1 cellular context compared by ENCODE assay signal in the genomic region with DNA sequence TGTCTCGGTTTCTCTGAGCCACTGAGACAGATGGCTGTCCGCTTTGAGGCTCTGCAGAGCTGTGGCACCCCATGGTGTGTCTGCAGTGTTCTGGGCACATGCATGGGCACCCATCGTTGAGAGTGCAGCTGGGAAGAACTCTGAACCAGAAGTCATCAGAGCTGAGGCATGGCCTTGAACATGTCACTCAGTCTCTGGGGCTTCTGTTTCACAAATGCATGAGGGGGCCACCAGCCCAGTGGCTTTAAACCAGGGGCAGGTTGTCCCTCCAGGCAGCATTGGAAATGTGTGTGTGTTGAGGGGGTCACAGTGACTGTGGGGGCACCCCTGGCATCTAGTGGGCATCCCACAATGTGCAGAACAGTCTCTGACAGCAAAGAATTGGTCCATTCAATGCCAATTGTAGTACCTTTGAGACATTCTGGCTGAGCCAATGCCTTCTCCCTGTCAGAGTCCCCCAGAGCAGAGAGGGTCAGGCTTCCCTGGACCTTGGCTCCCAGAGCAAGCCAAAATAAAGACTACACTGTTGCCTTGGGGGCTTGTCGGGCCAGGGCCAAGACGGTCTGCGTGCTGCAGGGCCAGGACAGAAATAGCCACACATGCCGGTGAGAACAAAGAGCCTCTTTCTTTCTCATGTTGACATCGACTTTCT.
TF ChIP-seq lines count a peak whose summit lies in the region.

No MANE protein-coding gene starts in this region.

TF ChIP-seq in HepG2, 621 proteins besides CTCF, POLR2A, EP300 and RAD21 (continued from another document and continues in another):
- TF ChIP-seq, protein P1, sequence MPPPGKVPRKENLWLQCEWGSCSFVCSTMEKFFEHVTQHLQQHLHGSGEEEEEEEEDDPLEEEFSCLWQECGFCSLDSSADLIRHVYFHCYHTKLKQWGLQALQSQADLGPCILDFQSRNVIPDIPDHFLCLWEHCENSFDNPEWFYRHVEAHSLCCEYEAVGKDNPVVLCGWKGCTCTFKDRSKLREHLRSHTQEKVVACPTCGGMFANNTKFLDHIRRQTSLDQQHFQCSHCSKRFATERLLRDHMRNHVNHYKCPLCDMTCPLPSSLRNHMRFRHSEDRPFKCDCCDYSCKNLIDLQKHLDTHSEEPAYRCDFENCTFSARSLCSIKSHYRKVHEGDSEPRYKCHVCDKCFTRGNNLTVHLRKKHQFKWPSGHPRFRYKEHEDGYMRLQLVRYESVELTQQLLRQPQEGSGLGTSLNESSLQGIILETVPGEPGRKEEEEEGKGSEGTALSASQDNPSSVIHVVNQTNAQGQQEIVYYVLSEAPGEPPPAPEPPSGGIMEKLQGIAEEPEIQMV (CRISPR knock-in tag; IDR thresholded peaks at IDR 0.05; ENCODE audit: low read depth), result no peak; the same call in 1 of the 2 replicates
- TF ChIP-seq ZNF720 (CRISPR knock-in tag; IDR thresholded peaks at IDR 0.05) (no peak), HHEX (CRISPR knock-in tag; IDR thresholded peaks at IDR 0.05) (no peak), SCMH1 (CRISPR knock-in tag; IDR thresholded peaks at IDR 0.05; ENCODE audit: borderline replicate concordance) (no peak), ZNF563 (CRISPR knock-in tag; IDR thresholded peaks at IDR 0.05) (no peak), ZNF33A (CRISPR knock-in tag; IDR thresholded peaks at IDR 0.05; ENCODE audit: borderline replicate concordance) (no peak), ZNF143 (CRISPR knock-in tag; IDR thresholded peaks at IDR 0.05) (peak; percentile 51; the same call in 1 of the 2 replicates), HOXA3 (CRISPR knock-in tag; IDR thresholded peaks at IDR 0.05) (0 out of 2 replicates have a peak, but pooled peaks have one; percentile 18), PAX8 (CRISPR knock-in tag; IDR thresholded peaks at IDR 0.05; ENCODE audit: borderline replicate concordance) (no peak), MED1 (CRISPR knock-in tag; IDR thresholded peaks at IDR 0.05) (0 out of 2 replicates have a peak, but pooled peaks have one; percentile 23), HNRNPUL1 (IDR thresholded peaks at IDR 0.05; ENCODE audit: low read depth, low read length) (no peak), SMARCC2 (IDR thresholded peaks at IDR 0.05) (no peak), KMT2B (CRISPR knock-in tag; IDR thresholded peaks at IDR 0.05) (0 out of 2 replicates have a peak, but pooled peaks have one; percentile 13), ZBTB1 (CRISPR knock-in tag; IDR thresholded peaks at IDR 0.05; ENCODE audit: borderline replicate concordance) (no peak), ZNF567 (CRISPR knock-in tag; IDR thresholded peaks at IDR 0.05; ENCODE audit: borderline replicate concordance) (no peak), ZNF232 (CRISPR knock-in tag; IDR thresholded peaks at IDR 0.05; ENCODE audit: borderline replicate concordance) (peak; percentile 65; the same call in 1 of the 2 replicates), ZNF781 (CRISPR knock-in tag; IDR thresholded peaks at IDR 0.05; ENCODE audit: borderline replicate concordance, not compliant biosample characterization) (no peak), PRMT3 (CRISPR knock-in tag; IDR thresholded peaks at IDR 0.05; ENCODE audit: borderline replicate concordance, low read depth) (no peak), ZNF619 (CRISPR knock-in tag; IDR thresholded peaks at IDR 0.05) (no peak), ATRX (CRISPR knock-in tag; IDR thresholded peaks at IDR 0.05; ENCODE audit: borderline replicate concordance) (no peak), ZNF766 (CRISPR knock-in tag; IDR thresholded peaks at IDR 0.05; ENCODE audit: borderline replicate concordance) (peak; percentile 91; the same call in 1 of the 2 replicates), SMYD3 (CRISPR knock-in tag; IDR thresholded peaks at IDR 0.05) (no peak), AHR (CRISPR knock-in tag; IDR thresholded peaks at IDR 0.05) (no peak), TGIF2 (CRISPR knock-in tag; IDR thresholded peaks at IDR 0.05) (peak; percentile 25; the same call in 1 of the 2 replicates), RELA (CRISPR knock-in tag; IDR thresholded peaks at IDR 0.05) (no peak), ZFY (CRISPR knock-in tag; IDR thresholded peaks at IDR 0.05) (no peak; the same call in 1 of the 2 replicates), ONECUT2 (CRISPR knock-in tag; IDR thresholded peaks at IDR 0.05) (no peak), SIX1 (CRISPR knock-in tag; IDR thresholded peaks at IDR 0.05; ENCODE audit: borderline replicate concordance) (0 out of 2 replicates have a peak, but pooled peaks have one; percentile 14), CBX1 (IDR thresholded peaks at IDR 0.05; ENCODE audit: low read depth) (peak; percentile 31), ZNF547 (CRISPR knock-in tag; IDR thresholded peaks at IDR 0.05) (0 out of 2 replicates have a peak, but pooled peaks have one; percentile 50), NCOA5 (CRISPR knock-in tag; IDR thresholded peaks at IDR 0.05) (peak; percentile 24; the same call in 1 of the 2 replicates)
- TF ChIP-seq, protein P2, sequence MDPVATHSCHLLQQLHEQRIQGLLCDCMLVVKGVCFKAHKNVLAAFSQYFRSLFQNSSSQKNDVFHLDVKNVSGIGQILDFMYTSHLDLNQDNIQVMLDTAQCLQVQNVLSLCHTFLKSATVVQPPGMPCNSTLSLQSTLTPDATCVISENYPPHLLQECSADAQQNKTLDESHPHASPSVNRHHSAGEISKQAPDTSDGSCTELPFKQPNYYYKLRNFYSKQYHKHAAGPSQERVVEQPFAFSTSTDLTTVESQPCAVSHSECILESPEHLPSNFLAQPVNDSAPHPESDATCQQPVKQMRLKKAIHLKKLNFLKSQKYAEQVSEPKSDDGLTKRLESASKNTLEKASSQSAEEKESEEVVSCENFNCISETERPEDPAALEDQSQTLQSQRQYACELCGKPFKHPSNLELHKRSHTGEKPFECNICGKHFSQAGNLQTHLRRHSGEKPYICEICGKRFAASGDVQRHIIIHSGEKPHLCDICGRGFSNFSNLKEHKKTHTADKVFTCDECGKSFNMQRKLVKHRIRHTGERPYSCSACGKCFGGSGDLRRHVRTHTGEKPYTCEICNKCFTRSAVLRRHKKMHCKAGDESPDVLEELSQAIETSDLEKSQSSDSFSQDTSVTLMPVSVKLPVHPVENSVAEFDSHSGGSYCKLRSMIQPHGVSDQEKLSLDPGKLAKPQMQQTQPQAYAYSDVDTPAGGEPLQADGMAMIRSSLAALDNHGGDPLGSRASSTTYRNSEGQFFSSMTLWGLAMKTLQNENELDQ (CRISPR knock-in tag; IDR thresholded peaks at IDR 0.05; ENCODE audit: borderline replicate concordance), result no peak
- TF ChIP-seq, protein P3, sequence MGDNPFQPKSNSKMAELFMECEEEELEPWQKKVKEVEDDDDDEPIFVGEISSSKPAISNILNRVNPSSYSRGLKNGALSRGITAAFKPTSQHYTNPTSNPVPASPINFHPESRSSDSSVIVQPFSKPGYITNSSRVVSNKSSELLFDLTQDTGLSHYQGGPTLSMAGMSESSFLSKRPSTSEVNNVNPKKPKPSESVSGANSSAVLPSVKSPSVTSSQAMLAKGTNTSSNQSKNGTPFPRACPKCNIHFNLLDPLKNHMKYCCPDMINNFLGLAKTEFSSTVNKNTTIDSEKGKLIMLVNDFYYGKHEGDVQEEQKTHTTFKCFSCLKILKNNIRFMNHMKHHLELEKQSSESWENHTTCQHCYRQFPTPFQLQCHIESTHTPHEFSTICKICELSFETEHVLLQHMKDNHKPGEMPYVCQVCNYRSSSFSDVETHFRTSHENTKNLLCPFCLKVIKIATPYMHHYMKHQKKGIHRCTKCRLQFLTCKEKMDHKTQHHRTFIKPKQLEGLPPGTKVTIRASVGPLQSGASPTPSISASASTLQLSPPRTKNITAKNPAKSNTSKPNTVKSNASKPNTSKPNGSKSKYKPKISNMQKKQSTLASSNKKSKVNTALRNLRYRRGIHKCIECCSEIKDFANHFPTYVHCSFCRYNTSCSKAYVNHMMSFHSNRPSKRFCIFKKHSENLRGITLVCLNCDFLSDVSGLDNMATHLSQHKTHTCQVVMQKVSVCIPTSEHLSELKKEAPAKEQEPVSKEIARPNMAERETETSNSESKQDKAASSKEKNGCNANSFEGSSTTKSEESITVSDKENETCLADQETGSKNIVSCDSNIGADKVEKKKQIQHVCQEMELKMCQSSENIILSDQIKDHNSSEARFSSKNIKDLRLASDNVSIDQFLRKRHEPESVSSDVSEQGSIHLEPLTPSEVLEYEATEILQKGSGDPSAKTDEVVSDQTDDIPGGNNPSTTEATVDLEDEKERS (CRISPR knock-in tag; IDR thresholded peaks at IDR 0.05), result no peak
- TF ChIP-seq, protein P4, sequence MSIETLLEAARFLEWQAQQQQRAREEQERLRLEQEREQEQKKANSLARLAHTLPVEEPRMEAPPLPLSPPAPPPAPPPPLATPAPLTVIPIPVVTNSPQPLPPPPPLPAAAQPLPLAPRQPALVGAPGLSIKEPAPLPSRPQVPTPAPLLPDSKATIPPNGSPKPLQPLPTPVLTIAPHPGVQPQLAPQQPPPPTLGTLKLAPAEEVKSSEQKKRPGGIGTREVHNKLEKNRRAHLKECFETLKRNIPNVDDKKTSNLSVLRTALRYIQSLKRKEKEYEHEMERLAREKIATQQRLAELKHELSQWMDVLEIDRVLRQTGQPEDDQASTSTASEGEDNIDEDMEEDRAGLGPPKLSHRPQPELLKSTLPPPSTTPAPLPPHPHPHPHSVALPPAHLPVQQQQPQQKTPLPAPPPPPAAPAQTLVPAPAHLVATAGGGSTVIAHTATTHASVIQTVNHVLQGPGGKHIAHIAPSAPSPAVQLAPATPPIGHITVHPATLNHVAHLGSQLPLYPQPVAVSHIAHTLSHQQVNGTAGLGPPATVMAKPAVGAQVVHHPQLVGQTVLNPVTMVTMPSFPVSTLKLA (IDR thresholded peaks at IDR 0.05), result no peak
- TF ChIP-seq, protein P5, sequence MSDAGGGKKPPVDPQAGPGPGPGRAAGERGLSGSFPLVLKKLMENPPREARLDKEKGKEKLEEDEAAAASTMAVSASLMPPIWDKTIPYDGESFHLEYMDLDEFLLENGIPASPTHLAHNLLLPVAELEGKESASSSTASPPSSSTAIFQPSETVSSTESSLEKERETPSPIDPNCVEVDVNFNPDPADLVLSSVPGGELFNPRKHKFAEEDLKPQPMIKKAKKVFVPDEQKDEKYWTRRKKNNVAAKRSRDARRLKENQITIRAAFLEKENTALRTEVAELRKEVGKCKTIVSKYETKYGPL (CRISPR knock-in tag; IDR thresholded peaks at IDR 0.05), result no peak
- TF ChIP-seq, protein P6, sequence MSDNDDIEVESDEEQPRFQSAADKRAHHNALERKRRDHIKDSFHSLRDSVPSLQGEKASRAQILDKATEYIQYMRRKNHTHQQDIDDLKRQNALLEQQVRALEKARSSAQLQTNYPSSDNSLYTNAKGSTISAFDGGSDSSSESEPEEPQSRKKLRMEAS (IDR thresholded peaks at IDR 0.05), result no peak
- TF ChIP-seq, protein P7, sequence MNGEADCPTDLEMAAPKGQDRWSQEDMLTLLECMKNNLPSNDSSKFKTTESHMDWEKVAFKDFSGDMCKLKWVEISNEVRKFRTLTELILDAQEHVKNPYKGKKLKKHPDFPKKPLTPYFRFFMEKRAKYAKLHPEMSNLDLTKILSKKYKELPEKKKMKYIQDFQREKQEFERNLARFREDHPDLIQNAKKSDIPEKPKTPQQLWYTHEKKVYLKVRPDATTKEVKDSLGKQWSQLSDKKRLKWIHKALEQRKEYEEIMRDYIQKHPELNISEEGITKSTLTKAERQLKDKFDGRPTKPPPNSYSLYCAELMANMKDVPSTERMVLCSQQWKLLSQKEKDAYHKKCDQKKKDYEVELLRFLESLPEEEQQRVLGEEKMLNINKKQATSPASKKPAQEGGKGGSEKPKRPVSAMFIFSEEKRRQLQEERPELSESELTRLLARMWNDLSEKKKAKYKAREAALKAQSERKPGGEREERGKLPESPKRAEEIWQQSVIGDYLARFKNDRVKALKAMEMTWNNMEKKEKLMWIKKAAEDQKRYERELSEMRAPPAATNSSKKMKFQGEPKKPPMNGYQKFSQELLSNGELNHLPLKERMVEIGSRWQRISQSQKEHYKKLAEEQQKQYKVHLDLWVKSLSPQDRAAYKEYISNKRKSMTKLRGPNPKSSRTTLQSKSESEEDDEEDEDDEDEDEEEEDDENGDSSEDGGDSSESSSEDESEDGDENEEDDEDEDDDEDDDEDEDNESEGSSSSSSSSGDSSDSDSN (CRISPR knock-in tag; IDR thresholded peaks at IDR 0.05), result peak; percentile 50
- TF ChIP-seq, protein P8, sequence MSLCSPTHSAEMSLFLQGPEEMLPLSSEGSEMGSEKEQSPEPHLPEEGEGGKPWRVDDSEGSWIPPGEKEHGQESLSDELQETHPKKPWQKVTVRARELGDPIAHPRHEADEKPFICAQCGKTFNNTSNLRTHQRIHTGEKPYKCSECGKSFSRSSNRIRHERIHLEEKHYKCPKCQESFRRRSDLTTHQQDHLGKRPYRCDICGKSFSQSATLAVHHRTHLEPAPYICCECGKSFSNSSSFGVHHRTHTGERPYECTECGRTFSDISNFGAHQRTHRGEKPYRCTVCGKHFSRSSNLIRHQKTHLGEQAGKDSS (CRISPR knock-in tag; IDR thresholded peaks at IDR 0.05; ENCODE audit: borderline replicate concordance, low read depth), result no peak
- TF ChIP-seq, protein P9, sequence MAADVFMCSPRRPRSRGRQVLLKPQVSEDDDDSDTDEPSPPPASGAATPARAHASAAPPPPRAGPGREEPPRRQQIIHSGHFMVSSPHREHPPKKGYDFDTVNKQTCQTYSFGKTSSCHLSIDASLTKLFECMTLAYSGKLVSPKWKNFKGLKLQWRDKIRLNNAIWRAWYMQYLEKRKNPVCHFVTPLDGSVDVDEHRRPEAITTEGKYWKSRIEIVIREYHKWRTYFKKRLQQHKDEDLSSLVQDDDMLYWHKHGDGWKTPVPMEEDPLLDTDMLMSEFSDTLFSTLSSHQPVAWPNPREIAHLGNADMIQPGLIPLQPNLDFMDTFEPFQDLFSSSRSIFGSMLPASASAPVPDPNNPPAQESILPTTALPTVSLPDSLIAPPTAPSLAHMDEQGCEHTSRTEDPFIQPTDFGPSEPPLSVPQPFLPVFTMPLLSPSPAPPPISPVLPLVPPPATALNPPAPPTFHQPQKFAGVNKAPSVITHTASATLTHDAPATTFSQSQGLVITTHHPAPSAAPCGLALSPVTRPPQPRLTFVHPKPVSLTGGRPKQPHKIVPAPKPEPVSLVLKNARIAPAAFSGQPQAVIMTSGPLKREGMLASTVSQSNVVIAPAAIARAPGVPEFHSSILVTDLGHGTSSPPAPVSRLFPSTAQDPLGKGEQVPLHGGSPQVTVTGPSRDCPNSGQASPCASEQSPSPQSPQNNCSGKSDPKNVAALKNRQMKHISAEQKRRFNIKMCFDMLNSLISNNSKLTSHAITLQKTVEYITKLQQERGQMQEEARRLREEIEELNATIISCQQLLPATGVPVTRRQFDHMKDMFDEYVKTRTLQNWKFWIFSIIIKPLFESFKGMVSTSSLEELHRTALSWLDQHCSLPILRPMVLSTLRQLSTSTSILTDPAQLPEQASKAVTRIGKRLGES (CRISPR knock-in tag; IDR thresholded peaks at IDR 0.05; ENCODE audit: borderline replicate concordance), result no peak
- TF ChIP-seq, protein P10, sequence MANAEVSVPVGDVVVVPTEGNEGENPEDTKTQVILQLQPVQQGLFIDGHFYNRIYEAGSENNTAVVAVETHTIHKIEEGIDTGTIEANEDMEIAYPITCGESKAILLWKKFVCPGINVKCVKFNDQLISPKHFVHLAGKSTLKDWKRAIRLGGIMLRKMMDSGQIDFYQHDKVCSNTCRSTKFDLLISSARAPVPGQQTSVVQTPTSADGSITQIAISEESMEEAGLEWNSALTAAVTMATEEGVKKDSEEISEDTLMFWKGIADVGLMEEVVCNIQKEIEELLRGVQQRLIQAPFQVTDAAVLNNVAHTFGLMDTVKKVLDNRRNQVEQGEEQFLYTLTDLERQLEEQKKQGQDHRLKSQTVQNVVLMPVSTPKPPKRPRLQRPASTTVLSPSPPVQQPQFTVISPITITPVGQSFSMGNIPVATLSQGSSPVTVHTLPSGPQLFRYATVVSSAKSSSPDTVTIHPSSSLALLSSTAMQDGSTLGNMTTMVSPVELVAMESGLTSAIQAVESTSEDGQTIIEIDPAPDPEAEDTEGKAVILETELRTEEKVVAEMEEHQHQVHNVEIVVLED (CRISPR knock-in tag; IDR thresholded peaks at IDR 0.05; ENCODE audit: borderline replicate concordance), result no peak; the same call in 1 of the 2 replicates
